In genomic region chr2:38665854-38666577, GRCh38 we compare ENCODE assay signal across 1 cellular context.
A peak's percentile ranks its signal among the peaks of the same experiment; 100 is the strongest.
TF ChIP-seq lines count a peak whose summit lies in the region.

GALM (plus strand) TSS chr2:38666114; CDS start chr2:38666162, 48 bp downstream.

TF ChIP-seq in K562, 482 proteins besides CTCF, POLR2A, EP300 and RAD21 (continued from another document and continues in another):
- no peak for TF ChIP-seq ID3 (CRISPR knock-in tag; IDR thresholded peaks at IDR 0.05)
- 0 out of 2 replicates have a peak, but pooled peaks have one; percentile 12 for TF ChIP-seq ID3 (tag; IDR thresholded peaks at IDR 0.05)
- TF ChIP-seq IRF2 (CRISPR knock-in tag; IDR thresholded peaks at IDR 0.05) = no peak
- no peak for TF ChIP-seq ZNF436 (CRISPR knock-in tag; IDR thresholded peaks at IDR 0.05)
- 0 out of 2 replicates have a peak, but pooled peaks have one; percentile 12 for TF ChIP-seq SMARCA4 (IDR thresholded peaks at IDR 0.05)
- peak; percentile 48 for TF ChIP-seq GABPA (tag; conservative IDR thresholded peaks at IDR 0.05; ENCODE audit: low read depth)
- no peak for TF ChIP-seq ZNF778 (CRISPR knock-in tag; IDR thresholded peaks at IDR 0.05)
- TF ChIP-seq ZNF444 (CRISPR knock-in tag; IDR thresholded peaks at IDR 0.05) = no peak
- TF ChIP-seq MCM2 (IDR thresholded peaks at IDR 0.05; ENCODE audit: low read depth) = no peak
- TF ChIP-seq ZNF77 (CRISPR knock-in tag; IDR thresholded peaks at IDR 0.05) = no peak
- no peak for TF ChIP-seq ZKSCAN3 (CRISPR knock-in tag; IDR thresholded peaks at IDR 0.05)
- no peak for TF ChIP-seq MXI1 (IDR thresholded peaks at IDR 0.05; ENCODE audit: low read depth, low read length)
- no peak for TF ChIP-seq ZBTB43 (CRISPR knock-in tag; IDR thresholded peaks at IDR 0.05)
- TF ChIP-seq DIDO1 (tag; IDR thresholded peaks at IDR 0.05; ENCODE audit: low read depth) = 0 out of 2 replicates have a peak, but pooled peaks have one; percentile 26
- TF ChIP-seq TAF7 (tag; IDR thresholded peaks at IDR 0.05) = no peak; the same call in 1 of the 2 replicates
- no peak for TF ChIP-seq TAL1 (IDR thresholded peaks at IDR 0.05)
- TF ChIP-seq CREM (IDR thresholded peaks at IDR 0.05; ENCODE audit: low read depth) = peak; percentile 69
- TF ChIP-seq ZNF24 (IDR thresholded peaks at IDR 0.05) = no peak
- TF ChIP-seq CHD2 (IDR thresholded peaks at IDR 0.05; ENCODE audit: low read depth, low read length) = no peak
- no peak for TF ChIP-seq SNAPC5 (CRISPR knock-in tag; IDR thresholded peaks at IDR 0.05)
- no peak for TF ChIP-seq THRA (IDR thresholded peaks at IDR 0.05)
- no peak for TF ChIP-seq SREBF2 (CRISPR knock-in tag; IDR thresholded peaks at IDR 0.05)
- TF ChIP-seq LARP7 (IDR thresholded peaks at IDR 0.05) = no peak
- TF ChIP-seq ZNF586 (CRISPR knock-in tag; conservative IDR thresholded peaks at IDR 0.05) = no peak
- no peak; the same call in 1 of the 2 replicates for TF ChIP-seq HMBOX1 (IDR thresholded peaks at IDR 0.05)
- no peak for TF ChIP-seq GATA2 (CRISPR knock-in tag; IDR thresholded peaks at IDR 0.05)
- TF ChIP-seq RFX5 (IDR thresholded peaks at IDR 0.05; ENCODE audit: low read depth, low read length) = no peak
- TF ChIP-seq HSF4 (CRISPR knock-in tag; IDR thresholded peaks at IDR 0.05; ENCODE audit: borderline replicate concordance) = no peak
- no peak for TF ChIP-seq PRMT5 (CRISPR knock-in tag; IDR thresholded peaks at IDR 0.05)
- TF ChIP-seq MECOM (CRISPR knock-in tag; IDR thresholded peaks at IDR 0.05) = no peak
- TF ChIP-seq ETV1 (tag; conservative IDR thresholded peaks at IDR 0.05; ENCODE audit: low read depth) = no peak
- TF ChIP-seq PML (IDR thresholded peaks at IDR 0.05; ENCODE audit: low read length) = 0 out of 2 replicates have a peak, but pooled peaks have one; percentile 42
- no peak for TF ChIP-seq ZNF41 (CRISPR knock-in tag; conservative IDR thresholded peaks at IDR 0.05)
- TF ChIP-seq NUFIP1 (IDR thresholded peaks at IDR 0.05; ENCODE audit: partially characterized antibody) = no peak
- no peak for TF ChIP-seq XRCC3 (IDR thresholded peaks at IDR 0.05)
- no peak for TF ChIP-seq KHSRP (IDR thresholded peaks at IDR 0.05)
- TF ChIP-seq HDAC1 (IDR thresholded peaks at IDR 0.05) = peak in 1 of 2 experiments; percentile 67; a peak in 2 of 4 replicates
- TF ChIP-seq SP1 (CRISPR knock-in tag; IDR thresholded peaks at IDR 0.05) = peak; percentile 85
- TF ChIP-seq RNF2 (IDR thresholded peaks at IDR 0.05) = peak; percentile 62; the same call in 1 of the 2 replicates
- TF ChIP-seq E4F1 (CRISPR knock-in tag; IDR thresholded peaks at IDR 0.05; ENCODE audit: borderline replicate concordance) = no peak
- peak; percentile 73 for TF ChIP-seq PYGO2 (tag; IDR thresholded peaks at IDR 0.05)
- no peak for TF ChIP-seq SMARCC2 (IDR thresholded peaks at IDR 0.05; ENCODE audit: low read depth)
- TF ChIP-seq FOXK1 (CRISPR knock-in tag; IDR thresholded peaks at IDR 0.05; ENCODE audit: borderline replicate concordance) = no peak
- TF ChIP-seq FOXM1 (IDR thresholded peaks at IDR 0.05; ENCODE audit: low read depth) = peak; percentile 95
- no peak for TF ChIP-seq FOXM1 (CRISPR knock-in tag; IDR thresholded peaks at IDR 0.05; ENCODE audit: low read depth)
- TF ChIP-seq ZNF347 (CRISPR knock-in tag; IDR thresholded peaks at IDR 0.05; ENCODE audit: low read depth) = no peak
- no peak for TF ChIP-seq U2AF1 (optimal IDR thresholded peaks at IDR 0.05; ENCODE audit: low read depth, low read length)
- no peak for TF ChIP-seq ETS2 (tag; IDR thresholded peaks at IDR 0.05; ENCODE audit: borderline replicate concordance, poor library complexity, severe bottlenecking)
- TF ChIP-seq ARID3B (CRISPR knock-in tag; IDR thresholded peaks at IDR 0.05; ENCODE audit: borderline replicate concordance) = no peak
- TF ChIP-seq DPF2 (IDR thresholded peaks at IDR 0.05) = peak; percentile 47
- TF ChIP-seq MYC (IDR thresholded peaks at IDR 0.05; ENCODE audit: low read depth, low read length) = peak; percentile 35
- TF ChIP-seq MYC (CRISPR knock-in tag; IDR thresholded peaks at IDR 0.05; ENCODE audit: borderline replicate concordance, low read depth) = no peak
- no peak for TF ChIP-seq RFX7 (CRISPR knock-in tag; IDR thresholded peaks at IDR 0.05)
- 0 out of 2 replicates have a peak, but pooled peaks have one; percentile 48 for TF ChIP-seq TCF7 (IDR thresholded peaks at IDR 0.05; ENCODE audit: borderline replicate concordance)
- no peak for TF ChIP-seq ZNF511 (CRISPR knock-in tag; IDR thresholded peaks at IDR 0.05)
- no peak for TF ChIP-seq NCOA1 (IDR thresholded peaks at IDR 0.05; ENCODE audit: low read depth)
- no peak for TF ChIP-seq ZNF707 (CRISPR knock-in tag; conservative IDR thresholded peaks at IDR 0.05)
- no peak for TF ChIP-seq BCOR (IDR thresholded peaks at IDR 0.05)
- TF ChIP-seq TRIM24 (IDR thresholded peaks at IDR 0.05) = no peak
- peak; percentile 94 to 95 for TF ChIP-seq SIX5 (IDR thresholded peaks at IDR 0.05; ENCODE audit: borderline replicate concordance in 1 of 2, insufficient read depth in 1 of 2, low read depth in 1 of 2, low read length in 2 of 2)
- TF ChIP-seq PHF20 (IDR thresholded peaks at IDR 0.05; ENCODE audit: partially characterized antibody) = no peak
- TF ChIP-seq PHB2 (IDR thresholded peaks at IDR 0.05; ENCODE audit: low read depth) = no peak
- no peak for TF ChIP-seq NFXL1 (CRISPR knock-in tag; IDR thresholded peaks at IDR 0.05)
- TF ChIP-seq ARNT (IDR thresholded peaks at IDR 0.05) = peak in 1 of 2 experiments; percentile 85; a peak in 1 of 4 replicates
- no peak for TF ChIP-seq ARID1B (IDR thresholded peaks at IDR 0.05)
- TF ChIP-seq CCAR2 (IDR thresholded peaks at IDR 0.05; ENCODE audit: low read depth, low read length) = no peak
- TF ChIP-seq ZNF121 (CRISPR knock-in tag; conservative IDR thresholded peaks at IDR 0.05) = no peak
- no peak for TF ChIP-seq DEAF1 (CRISPR knock-in tag; IDR thresholded peaks at IDR 0.05)
- TF ChIP-seq ATF7 (IDR thresholded peaks at IDR 0.05) = peak; percentile 83
- no peak for TF ChIP-seq SMARCA5 (IDR thresholded peaks at IDR 0.05)
- TF ChIP-seq OTX1 (CRISPR knock-in tag; IDR thresholded peaks at IDR 0.05) = no peak
- TF ChIP-seq CREB3L1 (IDR thresholded peaks at IDR 0.05; ENCODE audit: borderline replicate concordance, low read depth) = peak; percentile 80; the same call in 1 of the 2 replicates
- TF ChIP-seq NCOR1 (IDR thresholded peaks at IDR 0.05) = no peak
- no peak for TF ChIP-seq SRSF1 (IDR thresholded peaks at IDR 0.05; ENCODE audit: low read depth, low read length)
- TF ChIP-seq ZNF584 (CRISPR knock-in tag; IDR thresholded peaks at IDR 0.05; ENCODE audit: low read depth) = peak; percentile 79
